Comparison of ENCODE assay signal across 1 cellular context in the genomic region with DNA sequence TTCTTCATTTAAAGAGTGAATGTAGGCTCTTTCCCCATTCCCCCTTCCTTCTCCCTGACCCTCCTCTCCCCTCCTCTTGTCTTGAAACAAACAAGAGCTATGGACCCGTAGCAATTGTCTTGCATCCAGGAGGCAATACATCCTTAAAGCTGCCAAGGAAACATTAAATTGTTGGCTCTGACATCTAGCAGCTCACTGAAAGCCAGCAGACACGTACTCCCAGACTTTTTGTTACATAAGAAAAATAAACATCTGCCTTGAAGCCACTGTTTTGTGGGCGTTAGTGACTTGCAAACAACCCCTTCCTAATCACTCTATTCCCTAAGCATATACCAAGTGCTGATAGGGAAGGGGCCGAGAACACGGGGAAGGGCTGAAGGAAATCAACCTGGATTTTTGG.
TF ChIP-seq lines count a peak whose summit lies in the region.

No MANE protein-coding gene starts in this region.

TF ChIP-seq in GM23338, 12 proteins besides CTCF, POLR2A, EP300 and RAD21:
- TF ChIP-seq ZNF331 (CRISPR knock-in tag; IDR thresholded peaks at IDR 0.05; ENCODE audit: low read depth) (no peak), JUNB (IDR thresholded peaks at IDR 0.05; ENCODE audit: unreplicated experiment) (no peak), ZNF114 (CRISPR knock-in tag; IDR thresholded peaks at IDR 0.05) (no peak), STAT1 (IDR thresholded peaks at IDR 0.05; ENCODE audit: unreplicated experiment) (no peak), POLR2AphosphoS5 (IDR thresholded peaks at IDR 0.05; ENCODE audit: low read depth) (no peak), NANOG (IDR thresholded peaks at IDR 0.05; ENCODE audit: borderline replicate concordance) (no peak), EZH2 (IDR thresholded peaks at IDR 0.05; ENCODE audit: low read depth, unreplicated experiment) (no peak), CREB1 (CRISPR knock-in tag; IDR thresholded peaks at IDR 0.05; ENCODE audit: low read depth) (no peak), EZH2phosphoT487 (IDR thresholded peaks at IDR 0.05; ENCODE audit: unreplicated experiment) (no peak)
- TF ChIP-seq, protein P1, sequence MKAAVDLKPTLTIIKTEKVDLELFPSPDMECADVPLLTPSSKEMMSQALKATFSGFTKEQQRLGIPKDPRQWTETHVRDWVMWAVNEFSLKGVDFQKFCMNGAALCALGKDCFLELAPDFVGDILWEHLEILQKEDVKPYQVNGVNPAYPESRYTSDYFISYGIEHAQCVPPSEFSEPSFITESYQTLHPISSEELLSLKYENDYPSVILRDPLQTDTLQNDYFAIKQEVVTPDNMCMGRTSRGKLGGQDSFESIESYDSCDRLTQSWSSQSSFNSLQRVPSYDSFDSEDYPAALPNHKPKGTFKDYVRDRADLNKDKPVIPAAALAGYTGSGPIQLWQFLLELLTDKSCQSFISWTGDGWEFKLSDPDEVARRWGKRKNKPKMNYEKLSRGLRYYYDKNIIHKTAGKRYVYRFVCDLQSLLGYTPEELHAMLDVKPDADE (IDR thresholded peaks at IDR 0.05): no peak
- TF ChIP-seq, protein P2, sequence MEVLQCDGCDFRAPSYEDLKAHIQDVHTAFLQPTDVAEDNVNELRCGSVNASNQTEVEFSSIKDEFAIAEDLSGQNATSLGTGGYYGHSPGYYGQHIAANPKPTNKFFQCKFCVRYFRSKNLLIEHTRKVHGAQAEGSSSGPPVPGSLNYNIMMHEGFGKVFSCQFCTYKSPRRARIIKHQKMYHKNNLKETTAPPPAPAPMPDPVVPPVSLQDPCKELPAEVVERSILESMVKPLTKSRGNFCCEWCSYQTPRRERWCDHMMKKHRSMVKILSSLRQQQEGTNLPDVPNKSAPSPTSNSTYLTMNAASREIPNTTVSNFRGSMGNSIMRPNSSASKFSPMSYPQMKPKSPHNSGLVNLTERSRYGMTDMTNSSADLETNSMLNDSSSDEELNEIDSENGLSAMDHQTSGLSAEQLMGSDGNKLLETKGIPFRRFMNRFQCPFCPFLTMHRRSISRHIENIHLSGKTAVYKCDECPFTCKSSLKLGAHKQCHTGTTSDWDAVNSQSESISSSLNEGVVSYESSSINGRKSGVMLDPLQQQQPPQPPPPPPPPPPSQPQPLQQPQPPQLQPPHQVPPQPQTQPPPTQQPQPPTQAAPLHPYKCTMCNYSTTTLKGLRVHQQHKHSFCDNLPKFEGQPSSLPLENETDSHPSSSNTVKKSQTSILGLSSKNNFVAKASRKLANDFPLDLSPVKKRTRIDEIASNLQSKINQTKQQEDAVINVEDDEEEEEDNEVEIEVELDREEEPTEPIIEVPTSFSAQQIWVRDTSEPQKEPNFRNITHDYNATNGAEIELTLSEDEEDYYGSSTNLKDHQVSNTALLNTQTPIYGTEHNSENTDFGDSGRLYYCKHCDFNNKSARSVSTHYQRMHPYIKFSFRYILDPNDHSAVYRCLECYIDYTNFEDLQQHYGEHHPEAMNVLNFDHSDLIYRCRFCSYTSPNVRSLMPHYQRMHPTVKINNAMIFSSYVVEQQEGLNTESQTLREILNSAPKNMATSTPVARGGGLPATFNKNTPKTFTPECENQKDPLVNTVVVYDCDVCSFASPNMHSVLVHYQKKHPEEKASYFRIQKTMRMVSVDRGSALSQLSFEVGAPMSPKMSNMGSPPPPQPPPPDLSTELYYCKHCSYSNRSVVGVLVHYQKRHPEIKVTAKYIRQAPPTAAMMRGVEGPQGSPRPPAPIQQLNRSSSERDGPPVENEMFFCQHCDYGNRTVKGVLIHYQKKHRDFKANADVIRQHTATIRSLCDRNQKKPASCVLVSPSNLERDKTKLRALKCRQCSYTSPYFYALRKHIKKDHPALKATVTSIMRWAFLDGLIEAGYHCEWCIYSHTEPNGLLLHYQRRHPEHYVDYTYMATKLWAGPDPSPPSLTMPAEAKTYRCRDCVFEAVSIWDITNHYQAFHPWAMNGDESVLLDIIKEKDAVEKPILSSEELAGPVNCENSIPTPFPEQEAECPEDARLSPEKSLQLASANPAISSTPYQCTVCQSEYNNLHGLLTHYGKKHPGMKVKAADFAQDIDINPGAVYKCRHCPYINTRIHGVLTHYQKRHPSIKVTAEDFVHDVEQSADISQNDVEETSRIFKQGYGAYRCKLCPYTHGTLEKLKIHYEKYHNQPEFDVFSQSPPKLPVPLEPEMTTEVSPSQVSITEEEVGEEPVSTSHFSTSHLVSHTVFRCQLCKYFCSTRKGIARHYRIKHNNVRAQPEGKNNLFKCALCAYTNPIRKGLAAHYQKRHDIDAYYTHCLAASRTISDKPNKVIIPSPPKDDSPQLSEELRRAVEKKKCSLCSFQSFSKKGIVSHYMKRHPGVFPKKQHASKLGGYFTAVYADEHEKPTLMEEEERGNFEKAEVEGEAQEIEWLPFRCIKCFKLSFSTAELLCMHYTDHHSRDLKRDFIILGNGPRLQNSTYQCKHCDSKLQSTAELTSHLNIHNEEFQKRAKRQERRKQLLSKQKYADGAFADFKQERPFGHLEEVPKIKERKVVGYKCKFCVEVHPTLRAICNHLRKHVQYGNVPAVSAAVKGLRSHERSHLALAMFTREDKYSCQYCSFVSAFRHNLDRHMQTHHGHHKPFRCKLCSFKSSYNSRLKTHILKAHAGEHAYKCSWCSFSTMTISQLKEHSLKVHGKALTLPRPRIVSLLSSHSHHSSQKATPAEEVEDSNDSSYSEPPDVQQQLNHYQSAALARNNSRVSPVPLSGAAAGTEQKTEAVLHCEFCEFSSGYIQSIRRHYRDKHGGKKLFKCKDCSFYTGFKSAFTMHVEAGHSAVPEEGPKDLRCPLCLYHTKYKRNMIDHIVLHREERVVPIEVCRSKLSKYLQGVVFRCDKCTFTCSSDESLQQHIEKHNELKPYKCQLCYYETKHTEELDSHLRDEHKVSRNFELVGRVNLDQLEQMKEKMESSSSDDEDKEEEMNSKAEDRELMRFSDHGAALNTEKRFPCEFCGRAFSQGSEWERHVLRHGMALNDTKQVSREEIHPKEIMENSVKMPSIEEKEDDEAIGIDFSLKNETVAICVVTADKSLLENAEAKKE (CRISPR knock-in tag; IDR thresholded peaks at IDR 0.05): no peak
- TF ChIP-seq, protein P3, sequence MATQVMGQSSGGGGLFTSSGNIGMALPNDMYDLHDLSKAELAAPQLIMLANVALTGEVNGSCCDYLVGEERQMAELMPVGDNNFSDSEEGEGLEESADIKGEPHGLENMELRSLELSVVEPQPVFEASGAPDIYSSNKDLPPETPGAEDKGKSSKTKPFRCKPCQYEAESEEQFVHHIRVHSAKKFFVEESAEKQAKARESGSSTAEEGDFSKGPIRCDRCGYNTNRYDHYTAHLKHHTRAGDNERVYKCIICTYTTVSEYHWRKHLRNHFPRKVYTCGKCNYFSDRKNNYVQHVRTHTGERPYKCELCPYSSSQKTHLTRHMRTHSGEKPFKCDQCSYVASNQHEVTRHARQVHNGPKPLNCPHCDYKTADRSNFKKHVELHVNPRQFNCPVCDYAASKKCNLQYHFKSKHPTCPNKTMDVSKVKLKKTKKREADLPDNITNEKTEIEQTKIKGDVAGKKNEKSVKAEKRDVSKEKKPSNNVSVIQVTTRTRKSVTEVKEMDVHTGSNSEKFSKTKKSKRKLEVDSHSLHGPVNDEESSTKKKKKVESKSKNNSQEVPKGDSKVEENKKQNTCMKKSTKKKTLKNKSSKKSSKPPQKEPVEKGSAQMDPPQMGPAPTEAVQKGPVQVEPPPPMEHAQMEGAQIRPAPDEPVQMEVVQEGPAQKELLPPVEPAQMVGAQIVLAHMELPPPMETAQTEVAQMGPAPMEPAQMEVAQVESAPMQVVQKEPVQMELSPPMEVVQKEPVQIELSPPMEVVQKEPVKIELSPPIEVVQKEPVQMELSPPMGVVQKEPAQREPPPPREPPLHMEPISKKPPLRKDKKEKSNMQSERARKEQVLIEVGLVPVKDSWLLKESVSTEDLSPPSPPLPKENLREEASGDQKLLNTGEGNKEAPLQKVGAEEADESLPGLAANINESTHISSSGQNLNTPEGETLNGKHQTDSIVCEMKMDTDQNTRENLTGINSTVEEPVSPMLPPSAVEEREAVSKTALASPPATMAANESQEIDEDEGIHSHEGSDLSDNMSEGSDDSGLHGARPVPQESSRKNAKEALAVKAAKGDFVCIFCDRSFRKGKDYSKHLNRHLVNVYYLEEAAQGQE (IDR thresholded peaks at IDR 0.05; ENCODE audit: unreplicated experiment): no peak
TF ChIP-seq in GM23338: peak in this region for 0.
